ENCODE assay signal across 28 cellular contexts in the genomic region with DNA sequence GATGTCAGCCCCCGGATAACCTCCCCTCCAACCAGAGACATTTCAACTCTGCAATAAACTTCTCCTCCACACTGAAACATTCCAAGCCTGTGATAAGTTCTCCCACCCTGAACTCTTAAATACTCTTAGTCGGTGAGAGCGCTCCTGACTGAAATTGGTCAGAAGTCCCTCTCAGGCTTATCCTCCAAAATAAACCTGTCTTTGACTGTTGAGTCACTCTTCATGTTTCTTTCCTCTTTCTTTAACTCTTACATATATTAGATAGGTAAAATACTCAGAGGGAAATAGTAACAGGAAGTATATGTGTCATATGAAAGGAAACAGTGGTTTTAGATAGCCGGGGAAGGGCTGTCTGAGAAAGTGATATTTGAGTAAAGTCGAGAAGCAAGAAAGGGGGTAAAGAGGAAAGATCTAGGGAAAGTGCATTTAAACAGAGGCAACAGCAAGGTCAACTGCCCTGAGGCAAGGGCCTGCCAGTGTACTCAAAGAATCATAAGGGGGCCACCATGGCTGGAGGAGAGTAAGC. TPM values are rescaled to one million over a fixed set of nuclear protein-coding genes. Genes with fewer than 3 reads are reported as not detected.
"Had no signal": no experiment of that assay in that cellular context is flagged by ENCODE, and none has a peak within 500 bp of the region (broad histone marks: within the 10 kb centered on the region; RNA-seq: fewer than 3 reads in every experiment).

No MANE protein-coding gene starts in this region.

- H3K4me2 ChIP-seq: neural progenitor cell had no signal

- H3K4me1 Mint-ChIP-seq: brain, neural progenitor cell had no signal

- H3K9me3 Mint-ChIP-seq: activated B cell treated with CpG ODN at 0.5 μM for 24 hours; activated naive CD4-positive, alpha-beta T cell treated with anti-CD3 and anti-CD28 coated beads for 36 hours; T-helper 1 cell treated with Interleukin-12 subunit alpha and Interleukin-12 subunit beta and Interleukin-4 antibody, amounts not matched to agents 30 μg/mL and 1 μg/mL, for 36 hours had no signal

- H2AFZ ChIP-seq: neural progenitor cell had no signal

- H3K4me3 Mint-ChIP-seq: activated B cell treated with CpG ODN at 0.5 μM for 24 hours; activated CD4-positive, alpha-beta T cell treated with anti-CD3 and anti-CD28 coated beads for 36 hours; activated naive CD4-positive, alpha-beta T cell treated with anti-CD3 and anti-CD28 coated beads for 36 hours; brain; dendritic cell treated with granulocyte-macrophage colony-stimulating factor and Interleukin-4, amounts not matched to agents 40 ng/mL and 50 ng/mL, for 4 days; neural progenitor cell; stimulated activated memory B cell treated with anti-CD40 and anti-IgM and Interleukin-4, amounts not matched to agents 10 μg/mL and 1 μg/mL and 100 μg/mL, for 72 hours; T-helper 1 cell treated with Interleukin-12 subunit alpha and Interleukin-12 subunit beta and Interleukin-4 antibody, amounts not matched to agents 30 μg/mL and 1 μg/mL, for 36 hours had no signal

- H3K9ac ChIP-seq: neural progenitor cell had no signal

- H3K4me1 ChIP-seq: heart left ventricle, neural progenitor cell, upper lobe of left lung had no signal

- H3K4me3 ChIP-seq: heart left ventricle, neural progenitor cell, thoracic aorta, upper lobe of left lung had no signal

- H3K9me3 ChIP-seq: thoracic aorta, upper lobe of left lung had no signal

- H3K27me3 Mint-ChIP-seq: activated CD4-positive, alpha-beta T cell treated with anti-CD3 and anti-CD28 coated beads for 36 hours; brain; dendritic cell treated with granulocyte-macrophage colony-stimulating factor and Interleukin-4, amounts not matched to agents 40 ng/mL and 50 ng/mL, for 4 days had no signal

- DNase-seq: activated B cell treated with CpG ODN at 0.5 μM for 24 hours; activated CD4-positive, alpha-beta T cell treated with anti-CD3 and anti-CD28 coated beads for 36 hours; activated CD4-positive, alpha-beta T cell treated with anti-CD3 and anti-CD28 coated beads, Interleukin-2, amount 50 U/mL, for 4 hours; activated effector memory CD4-positive, alpha-beta T cell treated with Interleukin-2 at 50 U/mL for 16 hours; activated naive CD4-positive, alpha-beta T cell treated with anti-CD3 and anti-CD28 coated beads for 36 hours; activated T-cell treated with anti-CD3 and anti-CD28 coated beads, Interleukin-2, amount 50 U/mL, for 48 hours; aorta; effector CD4-positive, alpha-beta T cell; heart left ventricle; left cardiac atrium; small intestine; stimulated activated CD4-positive, alpha-beta T cell treated with anti-CD3 and anti-CD28 coated beads, Interleukin-2, amount 100 ng/mL, for 24 hours; T1000; upper lobe of left lung had no signal

- H3K36me3 ChIP-seq: heart left ventricle, neural progenitor cell, thoracic aorta, upper lobe of left lung had no signal

- H3K27ac Mint-ChIP-seq: activated B cell treated with CpG ODN at 0.5 μM for 24 hours; activated CD4-positive, alpha-beta T cell treated with anti-CD3 and anti-CD28 coated beads for 36 hours; activated naive CD4-positive, alpha-beta T cell treated with anti-CD3 and anti-CD28 coated beads for 36 hours; brain; dendritic cell treated with granulocyte-macrophage colony-stimulating factor and Interleukin-4, amounts not matched to agents 40 ng/mL and 50 ng/mL, for 4 days; neural progenitor cell; stimulated activated memory B cell treated with anti-CD40 and anti-IgM and Interleukin-4, amounts not matched to agents 10 μg/mL and 1 μg/mL and 100 μg/mL, for 72 hours; T-helper 1 cell treated with Interleukin-12 subunit alpha and Interleukin-12 subunit beta and Interleukin-4 antibody, amounts not matched to agents 30 μg/mL and 1 μg/mL, for 36 hours had no signal

- ATAC-seq: activated CD4-positive, alpha-beta T cell treated with anti-CD3 and anti-CD28 coated beads for 36 hours; heart left ventricle; left cardiac atrium; sciatic nerve; stimulated activated memory B cell treated with anti-CD40 and anti-IgM and Interleukin-4, amounts not matched to agents 10 μg/mL and 1 μg/mL and 100 μg/mL, for 72 hours had no signal

- H3K36me3 Mint-ChIP-seq: brain; neural progenitor cell; stimulated activated memory B cell treated with anti-CD40 and anti-IgM and Interleukin-4, amounts not matched to agents 10 μg/mL and 1 μg/mL and 100 μg/mL, for 72 hours had no signal

- H3K27me3 ChIP-seq: heart left ventricle, neural progenitor cell, upper lobe of left lung had no signal

RNA-seq across cellular contexts. Expression of a gene that starts 11.0 kb away (rescaled TPM):
- total RNA-seq: activated B cell treated with CpG ODN at 0.5 μM for 24 hours; activated CD4-positive, alpha-beta T cell treated with anti-CD3 and anti-CD28 coated beads for 36 hours; activated naive CD4-positive, alpha-beta T cell treated with anti-CD3 and anti-CD28 coated beads for 36 hours; aorta; cardiac septum; epithelial cell of proximal tubule; fibroblast of villous mesenchyme; liver; myocyte; posterior vena cava; renal cortical epithelial cell; sciatic nerve; thoracic aorta had no signal
